ENCODE assay signal across 1 cellular context in the genomic region with DNA sequence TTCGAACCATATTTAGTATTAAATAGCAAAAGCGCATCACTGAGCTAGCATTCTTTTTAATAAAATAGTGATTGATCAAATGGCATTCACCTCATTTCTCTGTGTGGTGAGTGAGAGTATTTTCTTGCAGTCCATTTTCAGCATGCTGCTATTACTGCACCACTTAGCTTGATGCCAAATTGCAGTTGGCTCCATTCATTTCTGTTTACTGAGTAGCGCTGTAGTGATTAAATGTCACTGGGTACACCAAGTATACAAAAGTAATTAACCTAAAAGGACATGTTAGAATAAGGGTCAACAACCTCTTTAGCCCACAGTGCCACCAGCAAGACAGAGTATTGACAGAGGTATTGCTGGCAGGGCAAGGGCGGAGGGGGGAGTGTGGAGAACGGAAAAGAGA.
TF ChIP-seq lines count a peak whose summit lies in the region.

No MANE protein-coding gene starts in this region.

TF ChIP-seq in H1, 55 proteins besides CTCF, POLR2A, EP300 and RAD21:
- no peak for TF ChIP-seq CEBPB (IDR thresholded peaks at IDR 0.05; ENCODE audit: low read depth, low read length)
- no peak for TF ChIP-seq SP4 (IDR thresholded peaks at IDR 0.05; ENCODE audit: low read length)
- TF ChIP-seq ZNF274 (IDR thresholded peaks at IDR 0.05; ENCODE audit: borderline replicate concordance, extremely low read depth, low read length) = no peak
- no peak for TF ChIP-seq TCF12 (IDR thresholded peaks at IDR 0.05; ENCODE audit: low read depth, low read length)
- TF ChIP-seq CBX5 (IDR thresholded peaks at IDR 0.05; ENCODE audit: low read depth, low read length) = no peak
- no peak for TF ChIP-seq NRF1 (IDR thresholded peaks at IDR 0.05; ENCODE audit: low read depth, low read length)
- TF ChIP-seq ASH2L (IDR thresholded peaks at IDR 0.05; ENCODE audit: low read length) = no peak
